In genomic region chr3:13519392-13519791, GRCh38 we compare ENCODE assay signal across 2 cellular contexts.
TF ChIP-seq lines count a peak whose summit lies in the region.

No MANE protein-coding gene starts in this region.

TF ChIP-seq in HepG2, 621 proteins besides CTCF, POLR2A, EP300 and RAD21:
- TF ChIP-seq TBX2 (CRISPR knock-in tag; IDR thresholded peaks at IDR 0.05; ENCODE audit: borderline replicate concordance) = no peak
- TF ChIP-seq TAF15 (IDR thresholded peaks at IDR 0.05; ENCODE audit: low read depth, low read length, poor library complexity, severe bottlenecking) = no peak
- no peak for TF ChIP-seq KDM3A (CRISPR knock-in tag; IDR thresholded peaks at IDR 0.05; ENCODE audit: low read depth)
- no peak for TF ChIP-seq ZNF331 (CRISPR knock-in tag; IDR thresholded peaks at IDR 0.05)
- TF ChIP-seq HIC2 (CRISPR knock-in tag; IDR thresholded peaks at IDR 0.05; ENCODE audit: low read depth) = no peak
- no peak for TF ChIP-seq ZFY (CRISPR knock-in tag; IDR thresholded peaks at IDR 0.05)
- no peak for TF ChIP-seq ATM (IDR thresholded peaks at IDR 0.05; ENCODE audit: borderline replicate concordance)
- TF ChIP-seq CREM (IDR thresholded peaks at IDR 0.05) = no peak
- TF ChIP-seq CREM (CRISPR knock-in tag; IDR thresholded peaks at IDR 0.05) = no peak
- TF ChIP-seq ZNF83 (CRISPR knock-in tag; IDR thresholded peaks at IDR 0.05; ENCODE audit: borderline replicate concordance) = no peak
- TF ChIP-seq ZSCAN29 (CRISPR knock-in tag; conservative IDR thresholded peaks at IDR 0.05) = no peak
- TF ChIP-seq KAT2B (IDR thresholded peaks at IDR 0.05; ENCODE audit: borderline replicate concordance, low read depth, low read length) = no peak
- TF ChIP-seq SIX1 (CRISPR knock-in tag; IDR thresholded peaks at IDR 0.05; ENCODE audit: borderline replicate concordance) = no peak
- no peak for TF ChIP-seq RARG (CRISPR knock-in tag; IDR thresholded peaks at IDR 0.05; ENCODE audit: low read depth)
- no peak for TF ChIP-seq EZH2 (conservative IDR thresholded peaks at IDR 0.05; ENCODE audit: low read depth, low read length)
- TF ChIP-seq FOXP1 (IDR thresholded peaks at IDR 0.05) = no peak
- TF ChIP-seq FOXP1 (CRISPR knock-in tag; IDR thresholded peaks at IDR 0.05) = no peak
- TF ChIP-seq PREB (CRISPR knock-in tag; IDR thresholded peaks at IDR 0.05) = no peak
- no peak for TF ChIP-seq ZNF704 (CRISPR knock-in tag; IDR thresholded peaks at IDR 0.05; ENCODE audit: borderline replicate concordance)
- TF ChIP-seq CREBL2 (CRISPR knock-in tag; IDR thresholded peaks at IDR 0.05; ENCODE audit: borderline replicate concordance) = no peak

TF ChIP-seq in H1, 55 proteins besides CTCF, POLR2A, EP300 and RAD21:
- TF ChIP-seq BRCA1 (IDR thresholded peaks at IDR 0.05; ENCODE audit: low read depth, low read length) = no peak
- TF ChIP-seq JUN (IDR thresholded peaks at IDR 0.05; ENCODE audit: low read depth, low read length) = no peak
- TF ChIP-seq CHD7 (IDR thresholded peaks at IDR 0.05; ENCODE audit: insufficient replicate concordance, low read length) = no peak
- TF ChIP-seq RXRA (IDR thresholded peaks at IDR 0.05; ENCODE audit: insufficient read depth, low read depth, low read length) = no peak
- TF ChIP-seq GTF2F1 (IDR thresholded peaks at IDR 0.05; ENCODE audit: borderline replicate concordance, low read depth, low read length) = no peak
- TF ChIP-seq E2F6 (IDR thresholded peaks at IDR 0.05) = no peak
- TF ChIP-seq TBP (IDR thresholded peaks at IDR 0.05; ENCODE audit: low read depth, low read length) = no peak
- TF ChIP-seq CHD2 (IDR thresholded peaks at IDR 0.05; ENCODE audit: low read length) = no peak
- no peak for TF ChIP-seq GABPA (IDR thresholded peaks at IDR 0.05; ENCODE audit: borderline replicate concordance, insufficient read depth, low read length)
